In genomic region chr4:85510632-85510984, GRCh38 we compare ENCODE assay signal across 19 cellular contexts.
"Had no signal": no experiment of that assay in that cellular context is flagged by ENCODE, and none has a peak within 500 bp of the region (broad histone marks: within the 10 kb centered on the region; RNA-seq: fewer than 3 reads in every experiment).

No MANE protein-coding gene starts in this region.

- H3K4me3 ChIP-seq: prostate gland, right lobe of liver, spleen, thoracic aorta, transverse colon had no signal

- FAIRE-seq: kidney had no signal

- H3K4me1 ChIP-seq: foreskin keratinocyte, parathyroid adenoma, prostate gland had no signal

- H3K27me3 Mint-ChIP-seq: natural killer cell treated with Interleukin-12 subunit alpha and Interleukin-12 subunit beta and Interleukin-15 and Interleukin-18, amount 100 ng/mL, for 72 hours; stimulated activated naive B cell treated with anti-CD40 and anti-IgM and Interleukin-4, amounts not matched to agents 10 μg/mL and 1 μg/mL and 100 μg/mL, for 72 hours; stimulated activated naive CD8-positive, alpha-beta T cell treated with anti-CD3 and anti-CD28 coated beads, Interleukin-15, amount 100 ng/mL, for 72 hours had no signal

- H2AFZ ChIP-seq: parathyroid adenoma had no signal

- H3K27ac ChIP-seq: foreskin keratinocyte, parathyroid adenoma, prostate gland, right lobe of liver, spleen, thoracic aorta, transverse colon had no signal

- ATAC-seq: foreskin keratinocyte; left cardiac atrium; natural killer cell treated with Interleukin-12 subunit alpha and Interleukin-12 subunit beta and Interleukin-15 and Interleukin-18, amount 100 ng/mL, for 72 hours; stimulated activated naive B cell treated with anti-CD40 and anti-IgM and Interleukin-4, amounts not matched to agents 10 μg/mL and 1 μg/mL and 100 μg/mL, for 72 hours; stimulated activated naive CD8-positive, alpha-beta T cell treated with anti-CD3 and anti-CD28 coated beads, Interleukin-15, amount 100 ng/mL, for 72 hours had no signal

- H3K79me2 ChIP-seq: parathyroid adenoma had no signal

- H3K9me3 ChIP-seq: prostate gland, right lobe of liver, thoracic aorta, transverse colon had no signal

- DNase-seq: foreskin keratinocyte; kidney; left cardiac atrium; mammary epithelial cell; retina; right lobe of liver; spleen; stimulated activated CD4-positive, alpha-beta T cell treated with anti-CD3 and anti-CD28 coated beads, Interleukin-15, amount 100 ng/mL, for 24 hours; stimulated activated CD4-positive, alpha-beta T cell treated with anti-CD3 and anti-CD28 coated beads, Interleukin-1b, Interleukin-23, amount 100 ng/mL, for 48 hours; stimulated activated CD4-positive, alpha-beta T cell treated with anti-CD3 and anti-CD28 coated beads, Interleukin-4, amount 100 ng/mL, for 24 hours; stimulated activated naive B cell treated with anti-CD40 and anti-IgM and Interleukin-4, amounts not matched to agents 10 μg/mL and 1 μg/mL and 100 μg/mL, for 72 hours; stimulated activated naive CD8-positive, alpha-beta T cell treated with anti-CD3 and anti-CD28 coated beads, Interleukin-15, amount 100 ng/mL, for 72 hours; substantia nigra; transverse colon had no signal

- H3K27ac Mint-ChIP-seq: natural killer cell treated with Interleukin-12 subunit alpha and Interleukin-12 subunit beta and Interleukin-15 and Interleukin-18, amount 100 ng/mL, for 72 hours had no signal

- H3K4me3 Mint-ChIP-seq: mesothelial cell of epicardium; natural killer cell treated with Interleukin-12 subunit alpha and Interleukin-12 subunit beta and Interleukin-15 and Interleukin-18, amount 100 ng/mL, for 72 hours; stimulated activated naive B cell treated with anti-CD40 and anti-IgM and Interleukin-4, amounts not matched to agents 10 μg/mL and 1 μg/mL and 100 μg/mL, for 72 hours; stimulated activated naive CD8-positive, alpha-beta T cell treated with anti-CD3 and anti-CD28 coated beads, Interleukin-15, amount 100 ng/mL, for 72 hours had no signal

- H3K9ac ChIP-seq: parathyroid adenoma had no signal

- H3K27me3 ChIP-seq: foreskin keratinocyte, right lobe of liver, spleen, transverse colon had no signal

- H3K36me3 ChIP-seq: prostate gland, right lobe of liver, thoracic aorta, transverse colon had no signal

- H3K4me1 Mint-ChIP-seq: stimulated activated naive CD8-positive, alpha-beta T cell treated with anti-CD3 and anti-CD28 coated beads, Interleukin-15, amount 100 ng/mL, for 72 hours had no signal
